Comparison of ENCODE assay signal across 10 cellular contexts in the genomic region with DNA sequence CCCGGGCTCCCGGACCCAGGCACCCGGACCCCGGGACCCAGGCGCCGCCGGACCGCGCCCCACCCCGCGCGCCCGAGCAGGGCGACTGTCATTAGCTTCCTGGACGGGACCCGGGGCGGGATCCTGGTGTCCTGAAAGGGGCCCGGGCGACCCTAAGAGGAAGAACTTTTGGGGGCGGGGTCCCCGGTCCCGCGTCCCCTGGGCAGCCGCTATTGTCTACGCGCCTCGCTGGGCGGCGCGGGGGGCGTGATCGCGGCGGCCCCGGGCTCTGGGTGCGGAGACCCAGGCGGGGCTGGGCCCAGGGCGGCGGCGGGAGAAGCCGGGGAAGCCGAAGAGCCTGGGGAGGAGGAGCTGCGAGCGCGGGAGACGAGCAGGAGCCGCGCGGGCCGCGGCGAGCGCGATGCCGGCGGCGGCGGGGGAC. TPM values are rescaled to one million over a fixed set of nuclear protein-coding genes. Genes with fewer than 3 reads are reported as not detected.
DNase-seq lines count a peak whose midpoint lies in the region; ATAC-seq and TF ChIP-seq lines count a peak whose summit lies in the region.
"Had no signal": no experiment of that assay in that cellular context is flagged by ENCODE, and none has a peak within 500 bp of the region (broad histone marks: within the 10 kb centered on the region; RNA-seq: fewer than 3 reads in every experiment).

No MANE protein-coding gene starts in this region.

- H3K27me3 Mint-ChIP-seq in WTC11 (ENCODE audit: low read depth), result peaks cover 47% of the 10 kb centered on the region
- peaks cover 72% of the 10 kb centered on the region for H3K27me3 Mint-ChIP-seq in activated T-cell treated with anti-CD3 and anti-CD28 coated beads, Interleukin-2, amount 50 U/mL, for 24 hours

- TF ChIP-seq POLR2A in tibial nerve (IDR thresholded peaks at IDR 0.05), result no peak

- peaks cover 44% of the 10 kb centered on the region for H3K4me1 Mint-ChIP-seq in WTC11
- peaks cover 6% of the 10 kb centered on the region for H3K4me1 Mint-ChIP-seq in activated T-cell treated with anti-CD3 and anti-CD28 coated beads, Interleukin-2, amount 50 U/mL, for 24 hours (ENCODE audit: low read depth)

- no peak overlapping the region for H3K27ac Mint-ChIP-seq in WTC11
- H3K27ac Mint-ChIP-seq in activated T-cell treated with anti-CD3 and anti-CD28 coated beads, Interleukin-2, amount 50 U/mL, for 24 hours, result no peak overlapping the region
- H3K27ac Mint-ChIP-seq: natural killer cell treated with Interleukin-12 subunit alpha and Interleukin-12 subunit beta and Interleukin-15 and Interleukin-18, amount 100 ng/mL, for 72 hours had no signal

- CTCF ChIA-PET in WTC11 (lab: Charles Lee), result interaction anchor here (0.6 to 3.8 kb wide), 5 partner anchors 26 to 385 kb away, joined by 3 to 22 read pairs (median 14); no protein-coding TSS in a partner anchor

- ATAC-seq in WTC11 (peak; percentile 3), left colon (peak; percentile 56)

- H3K36me3 Mint-ChIP-seq in WTC11, result no peaks in the 10 kb centered on the region
- H3K36me3 Mint-ChIP-seq in activated T-cell treated with anti-CD3 and anti-CD28 coated beads, Interleukin-2, amount 50 U/mL, for 24 hours (ENCODE audit: low read depth), result no peaks in the 10 kb centered on the region
- H3K36me3 Mint-ChIP-seq: natural killer cell treated with Interleukin-12 subunit alpha and Interleukin-12 subunit beta and Interleukin-15 and Interleukin-18, amount 100 ng/mL, for 72 hours had no signal

- no peaks in the 10 kb centered on the region for H3K36me3 ChIP-seq in tibial nerve

- no peak overlapping the region for H3K4me3 Mint-ChIP-seq in WTC11
- H3K4me3 Mint-ChIP-seq in activated T-cell treated with anti-CD3 and anti-CD28 coated beads, Interleukin-2, amount 50 U/mL, for 24 hours, result no peak overlapping the region
- H3K4me3 Mint-ChIP-seq: natural killer cell treated with Interleukin-12 subunit alpha and Interleukin-12 subunit beta and Interleukin-15 and Interleukin-18, amount 100 ng/mL, for 72 hours had no signal

- no peaks in the 10 kb centered on the region for H3K9me3 Mint-ChIP-seq in WTC11
- no peaks in the 10 kb centered on the region for H3K9me3 Mint-ChIP-seq in activated T-cell treated with anti-CD3 and anti-CD28 coated beads, Interleukin-2, amount 50 U/mL, for 24 hours
- H3K9me3 Mint-ChIP-seq: natural killer cell treated with Interleukin-12 subunit alpha and Interleukin-12 subunit beta and Interleukin-15 and Interleukin-18, amount 100 ng/mL, for 72 hours had no signal

- intact Hi-C loops in left colon (cut with DNase I, micrococcal nuclease), result no loop called here

- 0 to 2% methylated on average over 19 to 21 of the region's 58 CpGs for WGBS in tibial nerve, 2 donors

- POLR2A ChIA-PET in WTC11 (lab: Charles Lee), result interaction anchor here (0.7 to 2.1 kb wide), 3 partner anchors 21 to 420 kb away, joined by 3 to 5 read pairs (median 4); no protein-coding TSS in a partner anchor

- H3K27me3 ChIP-seq in tibial nerve, result peaks cover 0 to 16% of the 10 kb centered on the region in 2 donors

- DNase-seq in activated CD8-positive, alpha-beta memory T cell treated with anti-CD3 and anti-CD28 coated beads for 24 hours, result peak; percentile 61
- DNase-seq in activated CD8-positive, alpha-beta memory T cell treated with anti-CD3 and anti-CD28 coated beads, Interleukin-2, amount 50 U/mL, for 48 hours, result no peak
- DNase-seq in WTC11 (ENCODE audit: low spot score) (peak; percentile 42), left colon (peak in 1 of 2 donors; percentile 49), tibial nerve (ENCODE audit: low spot score in 2 of 2) (no peak), epidermal melanocyte (ENCODE audit: insufficient read length, low spot score) (no peak), DMS153 (lab: John Stamatoyannopoulos, UW) (no peak)
- no peak for DNase-seq in activated T-cell treated with anti-CD3 and anti-CD28 coated beads, Interleukin-2, amount 50 U/mL, for 24 hours

- H3K4me3 ChIP-seq in tibial nerve, result peak overlapping the region; percentile 50 to 68 (median 57)

- TF ChIP-seq CTCF in WTC11 (IDR thresholded peaks at IDR 0.05), result no peak
- TF ChIP-seq CTCF in tibial nerve (IDR thresholded peaks at IDR 0.05), result no peak

- TF ChIP-seq EP300 in tibial nerve (IDR thresholded peaks at IDR 0.05), result no peak

- peak overlapping the region in 2 of 4 donors; percentile 9 to 51 for H3K27ac ChIP-seq in tibial nerve

- H3K9me3 ChIP-seq in tibial nerve, result no peaks in the 10 kb centered on the region

- peaks cover 0 to 26% (median 12%) of the 10 kb centered on the region in 4 donors for H3K4me1 ChIP-seq in tibial nerve

TF ChIP-seq in WTC11, 78 proteins besides CTCF, POLR2A, EP300 and RAD21:
- TF ChIP-seq ZNF423 (CRISPR knock-in tag; IDR thresholded peaks at IDR 0.05) (peak; percentile 44; the same call in 1 of the 2 replicates), JUN (CRISPR knock-in tag; IDR thresholded peaks at IDR 0.05) (no peak), MXD4 (CRISPR knock-in tag; IDR thresholded peaks at IDR 0.05; ENCODE audit: borderline replicate concordance) (no peak), NFE2L1 (CRISPR knock-in tag; IDR thresholded peaks at IDR 0.05) (no peak)
- TF ChIP-seq, protein P1, sequence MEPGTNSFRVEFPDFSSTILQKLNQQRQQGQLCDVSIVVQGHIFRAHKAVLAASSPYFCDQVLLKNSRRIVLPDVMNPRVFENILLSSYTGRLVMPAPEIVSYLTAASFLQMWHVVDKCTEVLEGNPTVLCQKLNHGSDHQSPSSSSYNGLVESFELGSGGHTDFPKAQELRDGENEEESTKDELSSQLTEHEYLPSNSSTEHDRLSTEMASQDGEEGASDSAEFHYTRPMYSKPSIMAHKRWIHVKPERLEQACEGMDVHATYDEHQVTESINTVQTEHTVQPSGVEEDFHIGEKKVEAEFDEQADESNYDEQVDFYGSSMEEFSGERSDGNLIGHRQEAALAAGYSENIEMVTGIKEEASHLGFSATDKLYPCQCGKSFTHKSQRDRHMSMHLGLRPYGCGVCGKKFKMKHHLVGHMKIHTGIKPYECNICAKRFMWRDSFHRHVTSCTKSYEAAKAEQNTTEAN (CRISPR knock-in tag; IDR thresholded peaks at IDR 0.05), result no peak

RNA-seq across cellular contexts. Expression of a gene that starts 0.5 kb away (rescaled TPM):
- total RNA-seq in WTC11 (2021) (5.0 to 7.0 TPM (median 6.1 TPM) in 3 replicates), left colon (1 to 10 TPM; 7.1 to 9.0 TPM), tibial nerve (under 1 TPM in 3 of 4 donors, not detected in 1; 0.20 to 0.30 (median 0.21) TPM)
- total RNA-seq: T-helper 2 cell treated with Interferon-gamma antibody and Interleukin-4, amounts not matched to agents 100 ng/mL and 5 ng/mL, for 36 hours had no signal

Comparison
In these comparisons a context has a peak if more than half of its experiments do, and no peak if none do; other contexts are left out.
1. DNase-seq: peak in activated CD8-positive, alpha-beta memory T cell treated with anti-CD3 and anti-CD28 coated beads for 24 hours (single experiment) and WTC11 (single experiment); none in activated CD8-positive, alpha-beta memory T cell treated with anti-CD3 and anti-CD28 coated beads, Interleukin-2, amount 50 U/mL, for 48 hours (single experiment), tibial nerve (0 of 2), epidermal melanocyte (single experiment), DMS153 (single experiment) and activated T-cell treated with anti-CD3 and anti-CD28 coated beads, Interleukin-2, amount 50 U/mL, for 24 hours (single experiment).